Comparison of ENCODE assay signal across 23 cellular contexts in genomic region chr10:96358851-96359540, GRCh38. TPM values are rescaled to one million over a fixed set of nuclear protein-coding genes. Genes with fewer than 3 reads are reported as not detected.
"Had no signal": no experiment of that assay in that cellular context is flagged by ENCODE, and none has a peak within 500 bp of the region (broad histone marks: within the 10 kb centered on the region; RNA-seq: fewer than 3 reads in every experiment).

A gene with protein sequence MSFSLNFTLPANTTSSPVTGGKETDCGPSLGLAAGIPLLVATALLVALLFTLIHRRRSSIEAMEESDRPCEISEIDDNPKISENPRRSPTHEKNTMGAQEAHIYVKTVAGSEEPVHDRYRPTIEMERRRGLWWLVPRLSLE (minus strand): TSS chr10:96359002. CDS start chr10:96358896, 106 bp downstream.

- H3K36me3 Mint-ChIP-seq: activated CD4-positive, alpha-beta memory T cell treated with anti-CD3 and anti-CD28 coated beads for 36 hours; activated naive CD4-positive, alpha-beta T cell treated with anti-CD3 and anti-CD28 coated beads, Interleukin-2, amount 50 U/mL, for 72 hours; stimulated activated memory B cell treated with anti-CD40 and anti-IgM and Interleukin-4, amounts not matched to agents 10 μg/mL and 1 μg/mL and 100 μg/mL, for 72 hours; WTC11 had no signal

- H3K27me3 ChIP-seq: colonic mucosa, thyroid gland had no signal

- H3K4me1 Mint-ChIP-seq: neural crest cell; stimulated activated memory B cell treated with anti-CD40 and anti-IgM and Interleukin-4, amounts not matched to agents 10 μg/mL and 1 μg/mL and 100 μg/mL, for 72 hours had no signal

- H3K9ac ChIP-seq: SK-N-SH had no signal

- ATAC-seq: activated naive CD4-positive, alpha-beta T cell treated with anti-CD3 and anti-CD28 coated beads, Interleukin-2, amount 50 U/mL, for 72 hours; esophagus mucosa; gastroesophageal sphincter; left cardiac atrium; stimulated activated memory B cell treated with anti-CD40 and anti-IgM and Interleukin-4, amounts not matched to agents 10 μg/mL and 1 μg/mL and 100 μg/mL, for 72 hours; WTC11 had no signal

- H3K36me3 ChIP-seq: adrenal gland, colonic mucosa, gastroesophageal sphincter, spleen, thyroid gland had no signal

- H3K4me1 ChIP-seq: adrenal gland, colonic mucosa, gastroesophageal sphincter, spleen, thyroid gland had no signal

- H3K27ac ChIP-seq: adrenal gland, colonic mucosa, gastroesophageal sphincter, spleen, thyroid gland had no signal

- H3K9me3 Mint-ChIP-seq: activated CD4-positive, alpha-beta memory T cell treated with anti-CD3 and anti-CD28 coated beads for 36 hours; activated naive CD4-positive, alpha-beta T cell treated with anti-CD3 and anti-CD28 coated beads, Interleukin-2, amount 50 U/mL, for 72 hours; activated T-helper 1 cell treated with anti-CD3 and anti-CD28 coated beads, Interleukin-12 subunit alpha, Interleukin-12 subunit beta, Interleukin-2, Interleukin-4 antibody, amounts not matched to agents 30 ng/mL and 10 ng/mL and 1 ng/mL, durations not matched to agents 14 hours and 24 hours and 36 hours; neural crest cell; stimulated activated memory B cell treated with anti-CD40 and anti-IgM and Interleukin-4, amounts not matched to agents 10 μg/mL and 1 μg/mL and 100 μg/mL, for 72 hours had no signal

- H3K9me3 ChIP-seq: adrenal gland, colonic mucosa, gastroesophageal sphincter, SK-N-SH, thyroid gland had no signal

- H3K4me3 Mint-ChIP-seq: activated CD4-positive, alpha-beta memory T cell treated with anti-CD3 and anti-CD28 coated beads for 36 hours; activated T-helper 1 cell treated with anti-CD3 and anti-CD28 coated beads, Interleukin-12 subunit alpha, Interleukin-12 subunit beta, Interleukin-2, Interleukin-4 antibody, amounts not matched to agents 30 ng/mL and 10 ng/mL and 1 ng/mL, durations not matched to agents 14 hours and 24 hours and 36 hours; neural crest cell; stimulated activated memory B cell treated with anti-CD40 and anti-IgM and Interleukin-4, amounts not matched to agents 10 μg/mL and 1 μg/mL and 100 μg/mL, for 72 hours; WTC11 had no signal

- DNase-seq: activated CD4-positive, alpha-beta memory T cell treated with anti-CD3 and anti-CD28 coated beads for 36 hours; activated CD4-positive, alpha-beta T cell treated with anti-CD3 and anti-CD28 coated beads for 4 hours; activated gamma-delta T cell treated with Interleukin-2 at 50 U/mL for 16 hours; activated T-cell treated with anti-CD3 and anti-CD28 coated beads for 4 hours; adrenal gland; colonic mucosa; left cardiac atrium; retina; SK-N-SH; spleen; stimulated activated CD4-positive, alpha-beta T cell treated with anti-CD3 and anti-CD28 coated beads, Interleukin-4, amount 100 ng/mL, for 4 hours; thyroid gland had no signal

- H3K27ac Mint-ChIP-seq: activated CD4-positive, alpha-beta memory T cell treated with anti-CD3 and anti-CD28 coated beads for 36 hours; activated naive CD4-positive, alpha-beta T cell treated with anti-CD3 and anti-CD28 coated beads, Interleukin-2, amount 50 U/mL, for 72 hours; activated T-helper 1 cell treated with anti-CD3 and anti-CD28 coated beads, Interleukin-12 subunit alpha, Interleukin-12 subunit beta, Interleukin-2, Interleukin-4 antibody, amounts not matched to agents 30 ng/mL and 10 ng/mL and 1 ng/mL, durations not matched to agents 14 hours and 24 hours and 36 hours; stimulated activated memory B cell treated with anti-CD40 and anti-IgM and Interleukin-4, amounts not matched to agents 10 μg/mL and 1 μg/mL and 100 μg/mL, for 72 hours; WTC11 had no signal

- H3K4me3 ChIP-seq: adrenal gland, colonic mucosa, gastroesophageal sphincter, lung, spleen, thyroid gland had no signal

RNA-seq across cellular contexts. Expression of the gene that starts here (rescaled TPM):
- total RNA-seq: activated CD4-positive, alpha-beta memory T cell treated with anti-CD3 and anti-CD28 coated beads for 36 hours; activated naive CD4-positive, alpha-beta T cell treated with anti-CD3 and anti-CD28 coated beads, Interleukin-2, amount 50 U/mL, for 72 hours; activated T-helper 1 cell treated with anti-CD3 and anti-CD28 coated beads, Interleukin-12 subunit alpha, Interleukin-12 subunit beta, Interleukin-2, Interleukin-4 antibody, amounts not matched to agents 30 ng/mL and 10 ng/mL and 1 ng/mL, durations not matched to agents 14 hours and 24 hours and 36 hours; adrenal gland; cardiac septum; colonic mucosa; esophagus mucosa; gastroesophageal sphincter; left cardiac atrium; lung; mononuclear cell; neural crest cell; spleen; thyroid gland; urinary bladder had no signal
- polyA plus RNA-seq: adrenal gland, lung, SK-N-SH, spleen, urinary bladder had no signal
